ENCODE assay signal across 1 cellular context in the genomic region with DNA sequence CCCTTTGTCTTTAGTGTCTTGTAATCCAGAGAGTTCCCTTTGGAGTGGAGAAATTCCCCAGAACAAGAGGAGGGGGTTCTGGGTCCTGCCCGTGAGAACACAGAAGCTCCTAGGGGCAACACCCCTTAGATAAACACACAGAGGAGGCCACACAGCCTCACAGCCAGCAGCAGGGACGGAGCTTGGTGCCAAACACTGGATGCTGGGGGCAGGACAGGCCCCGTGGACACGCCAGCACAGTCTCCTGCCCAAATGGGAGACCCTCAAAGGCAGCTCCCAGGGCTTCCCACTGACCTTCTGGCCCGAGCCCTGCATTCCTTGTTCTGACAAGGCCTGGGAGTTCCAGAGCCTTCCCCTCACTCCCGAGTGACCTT.
TF ChIP-seq lines count a peak whose summit lies in the region.

No MANE protein-coding gene starts in this region.

TF ChIP-seq in H1, 55 proteins besides CTCF, POLR2A, EP300 and RAD21:
- TF ChIP-seq SIN3A (conservative IDR thresholded peaks at IDR 0.05 in 1 of 2, IDR thresholded peaks at IDR 0.05 in 1 of 2; ENCODE audit: low read depth in 1 of 2, low read length in 2 of 2) (no peak), KDM1A (IDR thresholded peaks at IDR 0.05; ENCODE audit: borderline replicate concordance, low read length) (no peak), GABPA (IDR thresholded peaks at IDR 0.05; ENCODE audit: borderline replicate concordance, insufficient read depth, low read length) (no peak), NANOG (IDR thresholded peaks at IDR 0.05; ENCODE audit: insufficient read depth, low read depth, low read length, poor library complexity, severe bottlenecking) (no peak), RFX5 (IDR thresholded peaks at IDR 0.05; ENCODE audit: borderline replicate concordance, low read depth, low read length) (no peak), CHD7 (IDR thresholded peaks at IDR 0.05; ENCODE audit: insufficient replicate concordance, low read length) (no peak), MAX (IDR thresholded peaks at IDR 0.05) (no peak), TAF7 (optimal IDR thresholded peaks at IDR 0.05; ENCODE audit: borderline replicate concordance, low read depth, low read length) (no peak), SP4 (IDR thresholded peaks at IDR 0.05; ENCODE audit: low read length) (no peak), TAF1 (IDR thresholded peaks at IDR 0.05; ENCODE audit: low read depth, low read length) (no peak), CREB1 (IDR thresholded peaks at IDR 0.05) (no peak), NRF1 (IDR thresholded peaks at IDR 0.05; ENCODE audit: low read depth, low read length) (no peak), POU5F1 (IDR thresholded peaks at IDR 0.05; ENCODE audit: low read depth, low read length) (no peak), ASH2L (IDR thresholded peaks at IDR 0.05; ENCODE audit: low read length) (no peak), HDAC2 (IDR thresholded peaks at IDR 0.05; ENCODE audit: borderline replicate concordance in 1 of 2, low read depth in 2 of 2, low read length in 2 of 2) (no peak), YY1 (IDR thresholded peaks at IDR 0.05; ENCODE audit: low read depth, low read length) (no peak)
- TF ChIP-seq, protein P1, sequence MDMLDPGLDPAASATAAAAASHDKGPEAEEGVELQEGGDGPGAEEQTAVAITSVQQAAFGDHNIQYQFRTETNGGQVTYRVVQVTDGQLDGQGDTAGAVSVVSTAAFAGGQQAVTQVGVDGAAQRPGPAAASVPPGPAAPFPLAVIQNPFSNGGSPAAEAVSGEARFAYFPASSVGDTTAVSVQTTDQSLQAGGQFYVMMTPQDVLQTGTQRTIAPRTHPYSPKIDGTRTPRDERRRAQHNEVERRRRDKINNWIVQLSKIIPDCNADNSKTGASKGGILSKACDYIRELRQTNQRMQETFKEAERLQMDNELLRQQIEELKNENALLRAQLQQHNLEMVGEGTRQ (IDR thresholded peaks at IDR 0.05; ENCODE audit: low read length), result no peak
